ENCODE assay signal across 8 cellular contexts in genomic region chr12:104957388-104958008, GRCh38. TPM values are rescaled to one million over a fixed set of nuclear protein-coding genes. Genes with fewer than 3 reads are reported as not detected.
DNase-seq lines count a peak whose midpoint lies in the region; ATAC-seq and TF ChIP-seq lines count a peak whose summit lies in the region.

No MANE protein-coding gene starts in this region.

- no peaks in the 10 kb centered on the region for H3K9me3 Mint-ChIP-seq in activated T-cell treated with anti-CD3 and anti-CD28 coated beads, Interleukin-2, amount 50 U/mL, for 24 hours

- intact Hi-C loops in posterior cingulate gyrus (cut with DNase I): no loop called here

- DNase-seq in COLO668 (lab: John Stamatoyannopoulos, UW; ENCODE audit: unreplicated experiment) (peak; percentile 85), MG63 (peak; percentile 7), foreskin fibroblast (peak in 1 of 2 donors; percentile 21), posterior cingulate gyrus (peak in 8 of 10 donors; percentile 18 to 91 (median 31)), NCI-H524 treated with DMSO at 0.1 percent for 48 hours (lab: John Stamatoyannopoulos, UW) (no peak)
- no peak for DNase-seq in activated T-cell treated with anti-CD3 and anti-CD28 coated beads, Interleukin-2, amount 50 U/mL, for 24 hours

- peak; percentile 24 for ATAC-seq in GM21619 (IDR thresholded peaks at IDR 0.05; ENCODE audit: unreplicated experiment)
- ATAC-seq in HG03139 (IDR thresholded peaks at IDR 0.05; ENCODE audit: unreplicated experiment): no peak

- H3K9me3 ChIP-seq in MG63: no peaks in the 10 kb centered on the region

- H3K36me3 ChIP-seq in MG63: no peaks in the 10 kb centered on the region

- peak overlapping the region; percentile 80 for H3K4me3 Mint-ChIP-seq in activated T-cell treated with anti-CD3 and anti-CD28 coated beads, Interleukin-2, amount 50 U/mL, for 24 hours

- H3K27me3 Mint-ChIP-seq in activated T-cell treated with anti-CD3 and anti-CD28 coated beads, Interleukin-2, amount 50 U/mL, for 24 hours: peaks cover 18% of the 10 kb centered on the region

- H3K27ac Mint-ChIP-seq in activated T-cell treated with anti-CD3 and anti-CD28 coated beads, Interleukin-2, amount 50 U/mL, for 24 hours: peak overlapping the region; percentile 77

- no peaks in the 10 kb centered on the region for H3K27me3 ChIP-seq in MG63

- peaks cover 2% of the 10 kb centered on the region for H3K36me3 Mint-ChIP-seq in activated T-cell treated with anti-CD3 and anti-CD28 coated beads, Interleukin-2, amount 50 U/mL, for 24 hours (ENCODE audit: low read depth)

- TF ChIP-seq CTCF in foreskin fibroblast (IDR thresholded peaks at IDR 0.05; ENCODE audit: low read depth, low read length): no peak

- peaks cover 27% of the 10 kb centered on the region for H3K4me1 Mint-ChIP-seq in activated T-cell treated with anti-CD3 and anti-CD28 coated beads, Interleukin-2, amount 50 U/mL, for 24 hours (ENCODE audit: low read depth)

- H3K4me3 ChIP-seq in MG63 (peak overlapping the region; percentile 63), foreskin fibroblast (ENCODE audit: low read depth in 1 of 2, low read length in 2 of 2) (peak overlapping the region; percentile 61 to 78)

RNA-seq across cellular contexts. Expression of gene SLC41A2, which starts 0.6 kb away (rescaled TPM):
- total RNA-seq in MG63 (2014; rRNA removed; shearing (Covaris generic); ENCODE audit: low replicate concordance): 2.2 and 4.2 TPM in 2 replicates

RNA-seq across cellular contexts. Expression of gene NOPCHAP1, which starts 28.6 kb away (rescaled TPM):
- 7.3 and 12.5 TPM in 2 replicates for total RNA-seq in MG63 (2014; rRNA removed; shearing (Covaris generic); ENCODE audit: low replicate concordance)

Comparison
In these comparisons a context has a peak if more than half of its experiments do, and no peak if none do; other contexts are left out.
1. DNase-seq: peak in COLO668 (single experiment), MG63 (single experiment) and posterior cingulate gyrus (8 of 10); none in activated T-cell treated with anti-CD3 and anti-CD28 coated beads, Interleukin-2, amount 50 U/mL, for 24 hours (single experiment) and NCI-H524 treated with DMSO at 0.1 percent for 48 hours (single experiment).